1 cellular context compared by ENCODE assay signal in the genomic region with DNA sequence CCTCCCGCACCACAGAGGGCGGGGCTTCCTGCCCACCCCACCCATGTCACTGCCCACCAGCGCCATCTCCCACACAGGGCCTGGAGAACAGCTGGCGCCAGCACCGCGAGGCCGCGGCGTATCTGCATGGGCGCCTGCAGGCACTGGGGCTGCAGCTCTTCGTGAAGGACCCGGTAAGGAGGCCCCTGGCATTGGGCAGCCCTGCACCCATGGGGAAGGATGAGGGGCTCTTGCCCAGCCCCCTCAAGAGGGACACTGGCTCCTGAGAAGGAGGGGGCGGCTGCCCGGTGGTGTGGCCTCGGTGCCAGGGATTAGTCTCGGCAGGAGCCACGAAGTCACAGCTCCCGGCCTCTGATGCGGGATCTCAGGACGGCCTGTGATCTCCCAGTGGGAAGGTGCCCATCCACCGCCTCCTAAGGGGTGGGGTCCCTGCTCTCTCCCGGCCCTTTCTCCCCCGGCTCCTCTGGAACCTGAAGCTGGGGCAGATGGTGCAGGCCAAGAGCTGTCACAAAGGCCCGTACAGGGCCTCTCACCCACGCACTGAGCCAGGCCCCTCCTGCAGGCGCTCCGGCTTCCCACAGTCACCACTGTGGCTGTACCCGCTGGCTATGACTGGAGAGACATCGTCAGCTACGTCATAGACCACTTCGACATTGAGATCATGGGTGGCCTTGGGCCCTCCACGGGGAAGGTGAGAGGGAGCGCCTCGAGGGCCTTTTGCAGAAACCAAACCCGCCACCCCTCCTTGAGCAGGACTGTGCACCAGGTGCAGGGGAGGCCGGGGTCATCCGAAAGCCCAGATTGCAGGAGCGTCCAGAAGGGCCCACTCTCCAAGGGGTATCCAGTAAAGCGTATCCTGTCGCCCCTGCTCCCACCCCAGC.
TF ChIP-seq lines count a peak whose summit lies in the region.

No MANE protein-coding gene starts in this region.

TF ChIP-seq in HepG2, 621 proteins besides CTCF, POLR2A, EP300 and RAD21:
- TF ChIP-seq XRCC5 (optimal IDR thresholded peaks at IDR 0.05; ENCODE audit: low read length) (no peak), MTA1 (CRISPR knock-in tag; IDR thresholded peaks at IDR 0.05; ENCODE audit: borderline replicate concordance) (peak; percentile 44; the same call in 1 of the 2 replicates), NRL (CRISPR knock-in tag; IDR thresholded peaks at IDR 0.05; ENCODE audit: borderline replicate concordance) (0 out of 2 replicates have a peak, but pooled peaks have one; percentile 12), ELF4 (CRISPR knock-in tag; IDR thresholded peaks at IDR 0.05; ENCODE audit: borderline replicate concordance) (no peak), NFATC3 (CRISPR knock-in tag; IDR thresholded peaks at IDR 0.05) (no peak), SP4 (CRISPR knock-in tag; IDR thresholded peaks at IDR 0.05) (0 out of 2 replicates have a peak, but pooled peaks have one; percentile 42), FLYWCH1 (CRISPR knock-in tag; IDR thresholded peaks at IDR 0.05) (0 out of 2 replicates have a peak, but pooled peaks have one; percentile 74), SRY (CRISPR knock-in tag; IDR thresholded peaks at IDR 0.05) (no peak), AGO2 (optimal IDR thresholded peaks at IDR 0.05; ENCODE audit: low read depth, low read length) (peak; percentile 13), PHF8 (CRISPR knock-in tag; IDR thresholded peaks at IDR 0.05) (0 out of 2 replicates have a peak, but pooled peaks have one; percentile 27)
- TF ChIP-seq, protein P1, sequence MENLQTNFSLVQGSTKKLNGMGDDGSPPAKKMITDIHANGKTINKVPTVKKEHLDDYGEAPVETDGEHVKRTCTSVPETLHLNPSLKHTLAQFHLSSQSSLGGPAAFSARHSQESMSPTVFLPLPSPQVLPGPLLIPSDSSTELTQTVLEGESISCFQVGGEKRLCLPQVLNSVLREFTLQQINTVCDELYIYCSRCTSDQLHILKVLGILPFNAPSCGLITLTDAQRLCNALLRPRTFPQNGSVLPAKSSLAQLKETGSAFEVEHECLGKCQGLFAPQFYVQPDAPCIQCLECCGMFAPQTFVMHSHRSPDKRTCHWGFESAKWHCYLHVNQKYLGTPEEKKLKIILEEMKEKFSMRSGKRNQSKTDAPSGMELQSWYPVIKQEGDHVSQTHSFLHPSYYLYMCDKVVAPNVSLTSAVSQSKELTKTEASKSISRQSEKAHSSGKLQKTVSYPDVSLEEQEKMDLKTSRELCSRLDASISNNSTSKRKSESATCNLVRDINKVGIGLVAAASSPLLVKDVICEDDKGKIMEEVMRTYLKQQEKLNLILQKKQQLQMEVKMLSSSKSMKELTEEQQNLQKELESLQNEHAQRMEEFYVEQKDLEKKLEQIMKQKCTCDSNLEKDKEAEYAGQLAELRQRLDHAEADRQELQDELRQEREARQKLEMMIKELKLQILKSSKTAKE (CRISPR knock-in tag; IDR thresholded peaks at IDR 0.05; ENCODE audit: borderline replicate concordance) = 0 out of 2 replicates have a peak, but pooled peaks have one; percentile 5
- TF ChIP-seq, protein P2, sequence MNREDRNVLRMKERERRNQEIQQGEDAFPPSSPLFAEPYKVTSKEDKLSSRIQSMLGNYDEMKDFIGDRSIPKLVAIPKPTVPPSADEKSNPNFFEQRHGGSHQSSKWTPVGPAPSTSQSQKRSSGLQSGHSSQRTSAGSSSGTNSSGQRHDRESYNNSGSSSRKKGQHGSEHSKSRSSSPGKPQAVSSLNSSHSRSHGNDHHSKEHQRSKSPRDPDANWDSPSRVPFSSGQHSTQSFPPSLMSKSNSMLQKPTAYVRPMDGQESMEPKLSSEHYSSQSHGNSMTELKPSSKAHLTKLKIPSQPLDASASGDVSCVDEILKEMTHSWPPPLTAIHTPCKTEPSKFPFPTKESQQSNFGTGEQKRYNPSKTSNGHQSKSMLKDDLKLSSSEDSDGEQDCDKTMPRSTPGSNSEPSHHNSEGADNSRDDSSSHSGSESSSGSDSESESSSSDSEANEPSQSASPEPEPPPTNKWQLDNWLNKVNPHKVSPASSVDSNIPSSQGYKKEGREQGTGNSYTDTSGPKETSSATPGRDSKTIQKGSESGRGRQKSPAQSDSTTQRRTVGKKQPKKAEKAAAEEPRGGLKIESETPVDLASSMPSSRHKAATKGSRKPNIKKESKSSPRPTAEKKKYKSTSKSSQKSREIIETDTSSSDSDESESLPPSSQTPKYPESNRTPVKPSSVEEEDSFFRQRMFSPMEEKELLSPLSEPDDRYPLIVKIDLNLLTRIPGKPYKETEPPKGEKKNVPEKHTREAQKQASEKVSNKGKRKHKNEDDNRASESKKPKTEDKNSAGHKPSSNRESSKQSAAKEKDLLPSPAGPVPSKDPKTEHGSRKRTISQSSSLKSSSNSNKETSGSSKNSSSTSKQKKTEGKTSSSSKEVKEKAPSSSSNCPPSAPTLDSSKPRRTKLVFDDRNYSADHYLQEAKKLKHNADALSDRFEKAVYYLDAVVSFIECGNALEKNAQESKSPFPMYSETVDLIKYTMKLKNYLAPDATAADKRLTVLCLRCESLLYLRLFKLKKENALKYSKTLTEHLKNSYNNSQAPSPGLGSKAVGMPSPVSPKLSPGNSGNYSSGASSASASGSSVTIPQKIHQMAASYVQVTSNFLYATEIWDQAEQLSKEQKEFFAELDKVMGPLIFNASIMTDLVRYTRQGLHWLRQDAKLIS (CRISPR knock-in tag; IDR thresholded peaks at IDR 0.05) = no peak
- TF ChIP-seq, protein P3, sequence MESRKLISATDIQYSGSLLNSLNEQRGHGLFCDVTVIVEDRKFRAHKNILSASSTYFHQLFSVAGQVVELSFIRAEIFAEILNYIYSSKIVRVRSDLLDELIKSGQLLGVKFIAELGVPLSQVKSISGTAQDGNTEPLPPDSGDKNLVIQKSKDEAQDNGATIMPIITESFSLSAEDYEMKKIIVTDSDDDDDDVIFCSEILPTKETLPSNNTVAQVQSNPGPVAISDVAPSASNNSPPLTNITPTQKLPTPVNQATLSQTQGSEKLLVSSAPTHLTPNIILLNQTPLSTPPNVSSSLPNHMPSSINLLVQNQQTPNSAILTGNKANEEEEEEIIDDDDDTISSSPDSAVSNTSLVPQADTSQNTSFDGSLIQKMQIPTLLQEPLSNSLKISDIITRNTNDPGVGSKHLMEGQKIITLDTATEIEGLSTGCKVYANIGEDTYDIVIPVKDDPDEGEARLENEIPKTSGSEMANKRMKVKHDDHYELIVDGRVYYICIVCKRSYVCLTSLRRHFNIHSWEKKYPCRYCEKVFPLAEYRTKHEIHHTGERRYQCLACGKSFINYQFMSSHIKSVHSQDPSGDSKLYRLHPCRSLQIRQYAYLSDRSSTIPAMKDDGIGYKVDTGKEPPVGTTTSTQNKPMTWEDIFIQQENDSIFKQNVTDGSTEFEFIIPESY (CRISPR knock-in tag; IDR thresholded peaks at IDR 0.05) = peak; percentile 88
- TF ChIP-seq, protein P4, sequence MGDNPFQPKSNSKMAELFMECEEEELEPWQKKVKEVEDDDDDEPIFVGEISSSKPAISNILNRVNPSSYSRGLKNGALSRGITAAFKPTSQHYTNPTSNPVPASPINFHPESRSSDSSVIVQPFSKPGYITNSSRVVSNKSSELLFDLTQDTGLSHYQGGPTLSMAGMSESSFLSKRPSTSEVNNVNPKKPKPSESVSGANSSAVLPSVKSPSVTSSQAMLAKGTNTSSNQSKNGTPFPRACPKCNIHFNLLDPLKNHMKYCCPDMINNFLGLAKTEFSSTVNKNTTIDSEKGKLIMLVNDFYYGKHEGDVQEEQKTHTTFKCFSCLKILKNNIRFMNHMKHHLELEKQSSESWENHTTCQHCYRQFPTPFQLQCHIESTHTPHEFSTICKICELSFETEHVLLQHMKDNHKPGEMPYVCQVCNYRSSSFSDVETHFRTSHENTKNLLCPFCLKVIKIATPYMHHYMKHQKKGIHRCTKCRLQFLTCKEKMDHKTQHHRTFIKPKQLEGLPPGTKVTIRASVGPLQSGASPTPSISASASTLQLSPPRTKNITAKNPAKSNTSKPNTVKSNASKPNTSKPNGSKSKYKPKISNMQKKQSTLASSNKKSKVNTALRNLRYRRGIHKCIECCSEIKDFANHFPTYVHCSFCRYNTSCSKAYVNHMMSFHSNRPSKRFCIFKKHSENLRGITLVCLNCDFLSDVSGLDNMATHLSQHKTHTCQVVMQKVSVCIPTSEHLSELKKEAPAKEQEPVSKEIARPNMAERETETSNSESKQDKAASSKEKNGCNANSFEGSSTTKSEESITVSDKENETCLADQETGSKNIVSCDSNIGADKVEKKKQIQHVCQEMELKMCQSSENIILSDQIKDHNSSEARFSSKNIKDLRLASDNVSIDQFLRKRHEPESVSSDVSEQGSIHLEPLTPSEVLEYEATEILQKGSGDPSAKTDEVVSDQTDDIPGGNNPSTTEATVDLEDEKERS (CRISPR knock-in tag; IDR thresholded peaks at IDR 0.05) = no peak
